8 cellular contexts compared by ENCODE assay signal in genomic region chr1:201042663-201043461, GRCh38. TPM values are rescaled to one million over a fixed set of nuclear protein-coding genes. Genes with fewer than 3 reads are reported as not detected.
DNase-seq lines count a peak whose midpoint lies in the region; ATAC-seq lines count a peak whose summit lies in the region.

No MANE protein-coding gene starts in this region.

- H3K36me3 Mint-ChIP-seq in CD4-positive, CD25-positive, alpha-beta regulatory T cell: no peaks in the 10 kb centered on the region

- intact Hi-C loops in posterior cingulate gyrus (cut with DNase I): loop anchor here (1.0 to 10.0 kb wide), 3 partner anchors 71 to 486 kb away; partner anchors contain the start of gene CACNA1S

- no peaks in the 10 kb centered on the region for H3K9me3 ChIP-seq in CD4-positive, CD25-positive, alpha-beta regulatory T cell (ENCODE audit: control insufficient read depth in 2 of 2, low read length in 2 of 2)
- no peaks in the 10 kb centered on the region for H3K9me3 ChIP-seq in SJCRH30 (replicated peaks)

- no peaks in the 10 kb centered on the region for H3K36me3 ChIP-seq in CD4-positive, CD25-positive, alpha-beta regulatory T cell (ENCODE audit: control insufficient read depth, insufficient read depth, low read length)
- no peaks in the 10 kb centered on the region for H3K36me3 ChIP-seq in SJCRH30

- H3K27me3 Mint-ChIP-seq in CD4-positive, CD25-positive, alpha-beta regulatory T cell: peaks cover 9% of the 10 kb centered on the region

- no peak overlapping the region for H3K4me3 ChIP-seq in CD4-positive, CD25-positive, alpha-beta regulatory T cell (ENCODE audit: low read depth, low read length)
- no peak overlapping the region for H3K4me3 ChIP-seq in SJCRH30

- H3K27me3 ChIP-seq in CD4-positive, CD25-positive, alpha-beta regulatory T cell (ENCODE audit: control insufficient read depth, insufficient read depth, low read length): no peaks in the 10 kb centered on the region
- no peaks in the 10 kb centered on the region for H3K27me3 ChIP-seq in SJCRH30

- no peak overlapping the region for H3K4me3 Mint-ChIP-seq in CD4-positive, CD25-positive, alpha-beta regulatory T cell

- H3K27ac ChIP-seq in CD4-positive, CD25-positive, alpha-beta regulatory T cell (ENCODE audit: insufficient read depth, low read length, poor library complexity, severe bottlenecking): no peak overlapping the region
- H3K27ac ChIP-seq in SJCRH30: no peak overlapping the region

- peak; percentile 52 to 83 (median 77) for DNase-seq in CD4-positive, CD25-positive, alpha-beta regulatory T cell
- DNase-seq in LoVo (ENCODE audit: low spot score) (peak; percentile 64), SJCRH30 (peak; percentile 52 to 83), germinal center (ENCODE audit: low spot score) (peak; percentile 65), posterior cingulate gyrus (peak in 9 of 10 donors; percentile 49 to 95 (median 74))
- DNase-seq in activated naive CD4-positive, alpha-beta T cell (lab: John Stamatoyannopoulos, UW): peak in 3 of 4 experiments; percentile 24 to 59 (median 30)

- H3K4me1 ChIP-seq in CD4-positive, CD25-positive, alpha-beta regulatory T cell (ENCODE audit: control insufficient read depth, insufficient read depth, low read length, poor library complexity, severe bottlenecking): no peaks in the 10 kb centered on the region
- no peaks in the 10 kb centered on the region for H3K4me1 ChIP-seq in SJCRH30

- ATAC-seq in CD4-positive, CD25-positive, alpha-beta regulatory T cell (ENCODE audit: low read depth in 2 of 2): peak; percentile 81 to 83
- ATAC-seq in GM21367 (IDR thresholded peaks at IDR 0.05; ENCODE audit: unreplicated experiment): peak; percentile 62
- no peak for ATAC-seq in HG02973 (IDR thresholded peaks at IDR 0.05; ENCODE audit: unreplicated experiment)

- H3K27ac Mint-ChIP-seq in CD4-positive, CD25-positive, alpha-beta regulatory T cell: peak overlapping the region in 1 of 3 donors; percentile 35

- no peaks in the 10 kb centered on the region for H3K9me3 Mint-ChIP-seq in CD4-positive, CD25-positive, alpha-beta regulatory T cell

- H3K4me1 Mint-ChIP-seq in CD4-positive, CD25-positive, alpha-beta regulatory T cell: peaks cover 0 to 7% (median 5%) of the 10 kb centered on the region in 4 donors

RNA-seq across cellular contexts. Expression of gene KIF21B, which starts 19.3 kb away (rescaled TPM):
- 96.9 TPM for total RNA-seq in CD4-positive, CD25-positive, alpha-beta regulatory T cell
- polyA plus RNA-seq in CD4-positive, CD25-positive, alpha-beta regulatory T cell: 1 to 10 TPM; 2.3 to 3.5 (median 3.0) TPM
- total RNA-seq in SJCRH30 (2014; rRNA removed; shearing (Covaris generic)): 0.61 and 0.66 TPM in 2 replicates

Comparison
In these comparisons a context has a peak if more than half of its experiments do, and no peak if none do; other contexts are left out.
1. RNA of gene KIF21B, which starts 19.3 kb away (total RNA-seq): 96.9 TPM in CD4-positive, CD25-positive, alpha-beta regulatory T cell (single experiment); 0.61 to 0.66 TPM in SJCRH30; every median in the first group is over 10 times any median in the second.
2. Peak in every context shown above with its lines, with median percentiles within 50 percentile points of each other: DNase-seq.